In genomic region chr7:114317450-114318098, GRCh38 we compare ENCODE assay signal across 34 cellular contexts.
"Had no signal": no experiment of that assay in that cellular context is flagged by ENCODE, and none has a peak within 500 bp of the region (broad histone marks: within the 10 kb centered on the region; RNA-seq: fewer than 3 reads in every experiment).

No MANE protein-coding gene starts in this region.

- H3K4me2 ChIP-seq: PC-9 had no signal

- H3K4me1 Mint-ChIP-seq: activated CD4-positive, alpha-beta T cell treated with anti-CD3 and anti-CD28 coated beads, Interleukin-2, amount 10 ng/mL, durations not matched to agents 24 days and 14 days; activated naive CD4-positive, alpha-beta T cell treated with anti-CD3 and anti-CD28 coated beads, Interleukin-2, amount 50 U/mL, for 24 hours; activated naive CD8-positive, alpha-beta T cell treated with anti-CD3 and anti-CD28 coated beads, Interleukin-2, amount 10 ng/mL, durations not matched to agents 7 days and 5 days; T-cell had no signal

- H3K4me3 ChIP-seq: ascending aorta, cardiac muscle cell, MG63, PC-9 had no signal

- H3K9me3 Mint-ChIP-seq: activated CD4-positive, alpha-beta T cell treated with anti-CD3 and anti-CD28 coated beads, Interleukin-2, amount 10 ng/mL, durations not matched to agents 24 days and 14 days; activated CD8-positive, alpha-beta T cell treated with anti-CD3 and anti-CD28 coated beads for 36 hours; activated naive CD8-positive, alpha-beta T cell treated with anti-CD3 and anti-CD28 coated beads, Interleukin-2, amount 10 ng/mL, durations not matched to agents 7 days and 5 days; activated T-cell treated with anti-CD3 and anti-CD28 coated beads, Interleukin-2, amount 50 U/mL, for 24 hours; activated T-helper 2 cell treated with anti-CD3 and anti-CD28 coated beads, Interferon-gamma antibody, Interleukin-2, Interleukin-4, amounts not matched to agents 10 μg/mL and 5 μg/mL and 100 μg/mL, durations not matched to agents 14 hours and 24 hours and 36 hours had no signal

- ATAC-seq: activated CD8-positive, alpha-beta T cell treated with anti-CD3 and anti-CD28 coated beads for 36 hours; Right ventricle myocardium inferior; SK-N-SH treated with all-trans-retinoic acid at 6 μM for 48 hours; T-cell had no signal

- H3K27ac ChIP-seq: ascending aorta, cardiac muscle cell, PC-9, RWPE1, WERI-Rb-1 had no signal

- H3K27me3 ChIP-seq: ascending aorta, cardiac muscle cell, MG63 had no signal

- H3K4me1 ChIP-seq: ascending aorta had no signal

- DNase-seq: activated CD4-positive, alpha-beta T cell treated with anti-CD3 and anti-CD28 coated beads, Interleukin-2, amount 10 ng/mL, durations not matched to agents 24 days and 14 days; activated CD4-positive, alpha-beta T cell treated with anti-CD3 and anti-CD28 coated beads, Interleukin-2, amount 50 U/mL, for 4 hours; activated CD8-positive, alpha-beta T cell treated with anti-CD3 and anti-CD28 coated beads for 36 hours; activated gamma-delta T cell; activated naive CD4-positive, alpha-beta T cell treated with Interleukin-2 at 50 U/mL for 16 hours; activated naive CD8-positive, alpha-beta T cell treated with anti-CD3 and anti-CD28 coated beads, Interleukin-2, amount 10 ng/mL, durations not matched to agents 7 days and 5 days; activated T-cell treated with anti-CD3 and anti-CD28 coated beads, Interleukin-2, amount 50 U/mL, for 24 hours; amygdala; Kasumi-1; KG1; MG63; NCI-H1048; NCI-H1105 treated with DMSO at 0.1 percent for 48 hours; NCI-H1436; NCI-H187; NCI-H2029 treated with DMSO at 0.1 percent for 48 hours; NCI-H2107; NCI-H2171; NCI-H510A; NCI-H526 treated with DMSO at 0.1 percent for 48 hours; NK-92 treated with Interleukin-12 subunit alpha and Interleukin-12 subunit beta, amount 100 ng/mL, for 24 hours; PC-9; SIG-M5; T-cell; T-helper 2 cell; T-helper 9 cell; WERI-Rb-1 had no signal

- H3K27ac Mint-ChIP-seq: activated CD4-positive, alpha-beta T cell treated with anti-CD3 and anti-CD28 coated beads, Interleukin-2, amount 10 ng/mL, durations not matched to agents 24 days and 14 days; activated CD8-positive, alpha-beta T cell treated with anti-CD3 and anti-CD28 coated beads for 36 hours; activated naive CD4-positive, alpha-beta T cell treated with anti-CD3 and anti-CD28 coated beads, Interleukin-2, amount 50 U/mL, for 24 hours; activated naive CD8-positive, alpha-beta T cell treated with anti-CD3 and anti-CD28 coated beads, Interleukin-2, amount 10 ng/mL, durations not matched to agents 7 days and 5 days; activated T-cell treated with anti-CD3 and anti-CD28 coated beads, Interleukin-2, amount 50 U/mL, for 24 hours; activated T-helper 2 cell treated with anti-CD3 and anti-CD28 coated beads, Interferon-gamma antibody, Interleukin-2, Interleukin-4, amounts not matched to agents 10 μg/mL and 5 μg/mL and 100 μg/mL, durations not matched to agents 14 hours and 24 hours and 36 hours; T-cell had no signal

- H3K4me3 Mint-ChIP-seq: activated CD4-positive, alpha-beta T cell treated with anti-CD3 and anti-CD28 coated beads, Interleukin-2, amount 10 ng/mL, durations not matched to agents 24 days and 14 days; activated CD8-positive, alpha-beta T cell treated with anti-CD3 and anti-CD28 coated beads for 36 hours; activated naive CD4-positive, alpha-beta T cell treated with anti-CD3 and anti-CD28 coated beads, Interleukin-2, amount 50 U/mL, for 24 hours; activated naive CD8-positive, alpha-beta T cell treated with anti-CD3 and anti-CD28 coated beads, Interleukin-2, amount 10 ng/mL, durations not matched to agents 7 days and 5 days; activated T-cell treated with anti-CD3 and anti-CD28 coated beads, Interleukin-2, amount 50 U/mL, for 24 hours; T-cell had no signal

- H3K36me3 Mint-ChIP-seq: activated naive CD4-positive, alpha-beta T cell treated with anti-CD3 and anti-CD28 coated beads, Interleukin-2, amount 50 U/mL, for 24 hours; activated naive CD8-positive, alpha-beta T cell treated with anti-CD3 and anti-CD28 coated beads, Interleukin-2, amount 10 ng/mL, durations not matched to agents 7 days and 5 days; T-cell had no signal

- H3K27me3 Mint-ChIP-seq: activated CD4-positive, alpha-beta T cell treated with anti-CD3 and anti-CD28 coated beads, Interleukin-2, amount 10 ng/mL, durations not matched to agents 24 days and 14 days; activated CD8-positive, alpha-beta T cell treated with anti-CD3 and anti-CD28 coated beads for 36 hours; activated naive CD4-positive, alpha-beta T cell treated with anti-CD3 and anti-CD28 coated beads, Interleukin-2, amount 50 U/mL, for 24 hours; activated naive CD8-positive, alpha-beta T cell treated with anti-CD3 and anti-CD28 coated beads, Interleukin-2, amount 10 ng/mL, durations not matched to agents 7 days and 5 days; activated T-cell treated with anti-CD3 and anti-CD28 coated beads, Interleukin-2, amount 50 U/mL, for 24 hours; T-cell had no signal

- H3K36me3 ChIP-seq: ascending aorta, cardiac muscle cell, MG63, WERI-Rb-1 had no signal

- H3K9me3 ChIP-seq: ascending aorta, MG63 had no signal
